In genomic region chr2:55232084-55232862, GRCh38 we compare ENCODE assay signal across 8 cellular contexts. TPM values are rescaled to one million over a fixed set of nuclear protein-coding genes. Genes with fewer than 3 reads are reported as not detected.
DNase-seq lines count a peak whose midpoint lies in the region; ATAC-seq and TF ChIP-seq lines count a peak whose summit lies in the region.

Gene CLHC1, minus strand, starts transcription at chr2:55232293. Its CDS starts 9,882 bp downstream, at chr2:55222411.
Gene RPS27A, plus strand, starts transcription at chr2:55232688. Its CDS starts 137 bp downstream, at chr2:55232825.

- no peak for TF ChIP-seq CTCF in endodermal cell (conservative IDR thresholded peaks at IDR 0.05)

- peaks cover 51% of the 10 kb centered on the region for H3K36me3 Mint-ChIP-seq in endodermal cell (ENCODE audit: low read depth)

- peaks cover 26% of the 10 kb centered on the region for H3K4me1 Mint-ChIP-seq in endodermal cell

- peak within 1 kb of the TSS; percentile 99 for H3K4me3 ChIP-seq in endodermal cell (ENCODE audit: low read length)

- H3K27me3 ChIP-seq in endodermal cell (ENCODE audit: control insufficient read depth, insufficient read depth, low read length, poor library complexity, severe bottlenecking), result no peaks in the 10 kb centered on the region

- no peaks in the 10 kb centered on the region for H3K27me3 Mint-ChIP-seq in endodermal cell (ENCODE audit: insufficient read depth)

- no peaks in the 10 kb centered on the region for H3K9me3 Mint-ChIP-seq in endodermal cell

- peak within 1 kb of the TSS; percentile 98 for H3K27ac Mint-ChIP-seq in endodermal cell

- H3K9me3 ChIP-seq in endodermal cell (ENCODE audit: control insufficient read depth, low read length), result no peaks in the 10 kb centered on the region

- 0 to 1% methylated on average over 28 to 37 of the region's 37 CpGs for WGBS in endodermal cell (ENCODE audit: insufficient coverage in 1 of 2, insufficient read length in 1 of 2), 2 experiments

- H3K4me3 Mint-ChIP-seq in endodermal cell, result peak within 1 kb of the TSS; percentile 96

- ATAC-seq in GM21360 (IDR thresholded peaks at IDR 0.05; ENCODE audit: unreplicated experiment), result peak; percentile 83

- peak within 1 kb of the TSS; percentile 98 for H3K9ac ChIP-seq in endodermal cell (ENCODE audit: extremely low read depth, low read length, poor library complexity, severe bottlenecking)

- DNase-seq in COLO668 (lab: John Stamatoyannopoulos, UW; ENCODE audit: unreplicated experiment), result peak; percentile 92
- peak; percentile 98 for DNase-seq in HT1080 (ENCODE audit: low read depth)
- DNase-seq in NOMO-1 treated with DMSO at 0.1 percent for 48 hours (lab: John Stamatoyannopoulos, UW; ENCODE audit: unreplicated experiment), result peak; percentile 91
- peak; percentile 73 to 93 (median 85) for DNase-seq in activated CD8-positive, alpha-beta memory T cell treated with anti-CD3 and anti-CD28 coated beads for 48 hours (ENCODE audit: low read depth in 2 of 3, low spot score in 2 of 3)
- DNase-seq in endodermal cell, result peak; percentile 96
- peak; percentile 97 for DNase-seq in mesenteric fat pad (ENCODE audit: low spot score)
- DNase-seq in stimulated activated CD8-positive, alpha-beta memory T cell treated with anti-CD3 and anti-CD28 coated beads, Interleukin-15, amount 100 ng/mL, for 24 hours (ENCODE audit: low read depth), result peak; percentile 83

- H3K4me1 ChIP-seq in endodermal cell (ENCODE audit: control insufficient read depth, insufficient read depth, low read length), result peaks cover 2% of the 10 kb centered on the region

- peak within 1 kb of the TSS; percentile 89 for H3K27ac ChIP-seq in endodermal cell (ENCODE audit: low read depth, low read length)

- peaks cover 44% of the 10 kb centered on the region for H3K36me3 ChIP-seq in endodermal cell (ENCODE audit: control insufficient read depth, insufficient read depth, low read length)

RNA-seq across cellular contexts. Expression of gene CLHC1, which starts in this region (rescaled TPM):
- 3.8 and 4.7 TPM in 2 replicates for total RNA-seq in HT1080 (2014; rRNA removed; shearing (Covaris generic))
- polyA plus RNA-seq in HT1080 (2015; cell fraction: cytosol; rRNA removed), result 1.8 and 2.7 TPM in 2 replicates
- polyA plus RNA-seq in HT1080 (2015; cell fraction: nucleus; rRNA removed), result 18.0 and 33.5 TPM in 2 replicates
- 10 to 100 TPM; 15.4 to 17.9 TPM for total RNA-seq in endodermal cell
- polyA plus RNA-seq in endodermal cell (2013, experiment 1 of 2), result 10.5 TPM
- polyA plus RNA-seq in endodermal cell (2013, experiment 2 of 2), result 9.7 TPM
- total RNA-seq in mesenteric fat pad, result 5.2 TPM

RNA-seq across cellular contexts. Expression of gene RPS27A, which starts in this region (rescaled TPM):
- 1,089 and 1,323 TPM in 2 replicates for total RNA-seq in HT1080 (2014; rRNA removed; shearing (Covaris generic))
- 3,520 and 3,599 TPM in 2 replicates for polyA plus RNA-seq in HT1080 (2015; cell fraction: cytosol; rRNA removed)
- polyA plus RNA-seq in HT1080 (2015; cell fraction: nucleus; rRNA removed), result 1,153 and 1,345 TPM in 2 replicates
- total RNA-seq in endodermal cell, result 1,000 to 10,000 TPM; 1,231 to 1,254 TPM
- polyA plus RNA-seq in endodermal cell (2013, experiment 1 of 2), result 1,975 TPM
- 1,984 TPM for polyA plus RNA-seq in endodermal cell (2013, experiment 2 of 2)
- total RNA-seq in mesenteric fat pad, result 706 TPM

Comparison
In these comparisons a context has a peak if more than half of its experiments do, and no peak if none do; other contexts are left out.
1. Peak in every context shown above with its lines: DNase-seq, ATAC-seq, H3K4me3 ChIP-seq and H3K27ac ChIP-seq.